ENCODE assay signal across 8 cellular contexts in genomic region chr12:105235747-105236476, GRCh38. TPM values are rescaled to one million over a fixed set of nuclear protein-coding genes. Genes with fewer than 3 reads are reported as not detected.
DNase-seq lines count a peak whose midpoint lies in the region; ATAC-seq lines count a peak whose summit lies in the region.

Gene APPL2, minus strand, starts transcription at chr12:105236174. Its CDS starts 162 bp downstream, at chr12:105236012.

- H2BK5ac ChIP-seq in mesendoderm (ENCODE audit: low read length): peak within 1 kb of the TSS; percentile 76

- no peak within 1 kb of the TSS for H2BK15ac ChIP-seq in mesendoderm (replicated peaks; ENCODE audit: low read depth)

- no peak within 1 kb of the TSS for H4K8ac ChIP-seq in mesendoderm (ENCODE audit: low read depth, low read length)

- H3K23ac ChIP-seq in mesendoderm (ENCODE audit: low read length): no peak within 1 kb of the TSS

- peaks cover 5% of the 10 kb centered on the region for H3K4me1 ChIP-seq in HUES48 (ENCODE audit: control insufficient read depth, insufficient read depth, low read length)
- peaks cover 18% of the 10 kb centered on the region for H3K4me1 ChIP-seq in endocrine pancreas (ENCODE audit: control insufficient read depth, insufficient read depth, low read length)
- H3K4me1 ChIP-seq in mesendoderm (ENCODE audit: control insufficient read depth, low read depth, low read length): no peaks in the 10 kb centered on the region

- peak within 1 kb of the TSS; percentile 89 for H3K4me2 ChIP-seq in mesendoderm (ENCODE audit: low read length)

- H3K79me2 ChIP-seq in mesendoderm (ENCODE audit: control insufficient read depth, insufficient read depth, low read length): no peaks in the 10 kb centered on the region

- no peak within 1 kb of the TSS for H3K4ac ChIP-seq in mesendoderm (ENCODE audit: low read depth, low read length)

- H3K4me3 ChIP-seq in HUES48 (ENCODE audit: low read depth, low read length): peak within 1 kb of the TSS; percentile 84
- peak within 1 kb of the TSS; percentile 94 for H3K4me3 ChIP-seq in endocrine pancreas (ENCODE audit: control insufficient read depth, insufficient read depth, low read length)
- H3K4me3 ChIP-seq in mesendoderm (ENCODE audit: low read length): peak within 1 kb of the TSS; percentile 84

- H3K79me1 ChIP-seq in mesendoderm (ENCODE audit: low read length): peaks cover 8% of the 10 kb centered on the region

- no CpG with 5 or more reads among the region's 77 CpGs for WGBS in mesendoderm (ENCODE audit: extremely low coverage, insufficient coverage, low lambda C conversion rate)

- H3K27ac ChIP-seq in HUES48 (ENCODE audit: low read depth, low read length) (peak within 1 kb of the TSS; percentile 80), mesendoderm (ENCODE audit: low read depth, low read length) (peak within 1 kb of the TSS; percentile 95)

- peak; percentile 88 for ATAC-seq in GM21360 (IDR thresholded peaks at IDR 0.05; ENCODE audit: unreplicated experiment)

- peak within 1 kb of the TSS; percentile 53 for H3K18ac ChIP-seq in mesendoderm (ENCODE audit: low read length)

- peak within 1 kb of the TSS; percentile 95 for H3K56ac ChIP-seq in mesendoderm (ENCODE audit: low read length)

- DNase-seq in COLO668 (lab: John Stamatoyannopoulos, UW; ENCODE audit: unreplicated experiment) (peak; percentile 97), NOMO-1 treated with dmso at 0.1 percent for 144 hours (lab: John Stamatoyannopoulos, UW; ENCODE audit: unreplicated experiment) (peak; percentile 74), mesendoderm (peak; percentile 92)
- DNase-seq in activated CD8-positive, alpha-beta memory T cell treated with anti-CD3 and anti-CD28 coated beads, Interleukin-2, amount 50 U/mL, for 1 hour (ENCODE audit: extremely low read depth): peak; percentile 53
- DNase-seq in stimulated activated CD8-positive, alpha-beta memory T cell treated with anti-CD3 and anti-CD28 coated beads, Interleukin-15, amount 100 ng/mL, for 1 hour (ENCODE audit: low read depth): peak; percentile 64

- H3K27me3 ChIP-seq in HUES48 (ENCODE audit: control insufficient read depth, insufficient read depth, low read length) (no peaks in the 10 kb centered on the region), endocrine pancreas (ENCODE audit: control insufficient read depth, insufficient read depth, low read length) (no peaks in the 10 kb centered on the region), mesendoderm (ENCODE audit: insufficient read depth, low read length, poor library complexity) (no peaks in the 10 kb centered on the region)

- H2BK120ac ChIP-seq in mesendoderm (ENCODE audit: low read depth, low read length): no peak within 1 kb of the TSS

- no peak within 1 kb of the TSS for H4K5ac ChIP-seq in mesendoderm (ENCODE audit: low read length)

- H3K9me3 ChIP-seq in HUES48 (ENCODE audit: control insufficient read depth, insufficient read depth, low read length) (no peaks in the 10 kb centered on the region), endocrine pancreas (ENCODE audit: control insufficient read depth, low read length) (no peaks in the 10 kb centered on the region)

- H3K9ac ChIP-seq in HUES48 (ENCODE audit: low read depth, low read length): peak within 1 kb of the TSS; percentile 66
- H3K9ac ChIP-seq in endocrine pancreas (ENCODE audit: control insufficient read depth, insufficient read depth, low read length): peak within 1 kb of the TSS; percentile 66
- H3K9ac ChIP-seq in mesendoderm (ENCODE audit: low read length): peak within 1 kb of the TSS; percentile 91

- no peak within 1 kb of the TSS for H2AK5ac ChIP-seq in mesendoderm (ENCODE audit: low read length)

- H3K36me3 ChIP-seq in HUES48 (ENCODE audit: control insufficient read depth, insufficient read depth, low read length) (no peaks in the 10 kb centered on the region), endocrine pancreas (ENCODE audit: control insufficient read depth, insufficient read depth, low read length) (no peaks in the 10 kb centered on the region), mesendoderm (ENCODE audit: control insufficient read depth, insufficient read depth, low read length) (no peaks in the 10 kb centered on the region)

RNA-seq across cellular contexts. Expression of gene APPL2, which starts in this region (rescaled TPM):
- polyA plus RNA-seq in mesendoderm (2013, experiment 1 of 2): 12.7 TPM
- polyA plus RNA-seq in mesendoderm (2013, experiment 2 of 2): 12.5 TPM

Comparison
In these comparisons a context has a peak if more than half of its experiments do, and no peak if none do; other contexts are left out.
1. Peak in every context shown above with its lines: DNase-seq, ATAC-seq, H3K4me3 ChIP-seq and H3K27ac ChIP-seq.